15 cellular contexts compared by ENCODE assay signal in genomic region chr20:24782801-24783630, GRCh38.
DNase-seq lines count a peak whose midpoint lies in the region; ATAC-seq and TF ChIP-seq lines count a peak whose summit lies in the region.
"Had no signal": no experiment of that assay in that cellular context is flagged by ENCODE, and none has a peak within 500 bp of the region (broad histone marks: within the 10 kb centered on the region; RNA-seq: fewer than 3 reads in every experiment).

No MANE protein-coding gene starts in this region.

- H3K4me3 Mint-ChIP-seq in CD4-positive, alpha-beta memory T cell, result no peak overlapping the region
- H3K4me3 Mint-ChIP-seq: effector memory CD8-positive, alpha-beta T cell had no signal

- DNase-seq in BJ (ENCODE audit: low read depth) (no peak), DMS79 (lab: John Stamatoyannopoulos, UW) (peak; percentile 86), Panc1 (ENCODE audit: low read depth, low spot score) (no peak), hepatocyte (ENCODE audit: low spot score) (no peak), EL (no peak)
- DNase-seq in CD4-positive, alpha-beta memory T cell, result no peak
- DNase-seq in stimulated activated CD4-positive, alpha-beta T cell treated with anti-CD3 and anti-CD28 coated beads, Interleukin-2, amount 100 ng/mL, for 24 hours, result no peak
- DNase-seq: COR-L47; effector memory CD8-positive, alpha-beta T cell; NCI-H1105 treated with DMSO at 0.1 percent for 48 hours; NCI-H510A treated with DMSO at 0.1 percent for 48 hours; substantia nigra had no signal

- POLR2A ChIA-PET in BJ (lab: Charles Lee) (no interaction called here), Panc1 (lab: Charles Lee) (no interaction called here)
- POLR2A ChIA-PET in CD4-positive, alpha-beta memory T cell (lab: Charles Lee; ENCODE audit: partially characterized antibody), result no interaction called here

- 79% methylated on average over 12 of the region's 12 CpGs for WGBS in hepatocyte (ENCODE audit: low lambda C conversion rate, missing lambda C conversion rate)

- H3K36me3 Mint-ChIP-seq in CD4-positive, alpha-beta memory T cell, result no peaks in the 10 kb centered on the region

- in situ Hi-C loops in Panc1 (cut with HindIII; ENCODE audit: low pct_unique_long_range_greater_than_20kb, low sequenced_read_pairs), result no loop called here

- H3K79me2 ChIP-seq in hepatocyte, result no peaks in the 10 kb centered on the region

- no peaks in the 10 kb centered on the region for H3K9me2 ChIP-seq in hepatocyte (replicated peaks; ENCODE audit: insufficient read depth)

- no peaks in the 10 kb centered on the region for H3K4me1 ChIP-seq in Panc1 (ENCODE audit: control insufficient read depth, insufficient read depth, low read length)
- no peaks in the 10 kb centered on the region for H3K4me1 ChIP-seq in hepatocyte (ENCODE audit: insufficient read depth)
- no peaks in the 10 kb centered on the region for H3K4me1 ChIP-seq in CD4-positive, alpha-beta memory T cell (ENCODE audit: insufficient read depth, low read length)
- H3K4me1 ChIP-seq: right atrium auricular region had no signal

- H3K27me3 Mint-ChIP-seq in CD4-positive, alpha-beta memory T cell, result peaks cover 0 to 10% of the 10 kb centered on the region in 2 donors

- CTCF ChIA-PET in BJ (lab: Yijun Ruan, JAX), result interaction anchor here (0.6 to 0.7 kb wide), 2 partner anchors 28 to 653 kb away, joined by 3 read pairs; no protein-coding TSS in a partner anchor
- CTCF ChIA-PET in Panc1 (lab: Charles Lee), result no interaction called here
- CTCF ChIA-PET in CD4-positive, alpha-beta memory T cell (lab: Charles Lee; ENCODE audit: partially characterized antibody), result no interaction called here

- no TSS peak for BruUV-seq in Panc1 (replicated peaks; lab: Mats Ljungman, UMichigan)

- H3K27ac ChIP-seq in Panc1 (ENCODE audit: low read length) (no peak overlapping the region), hepatocyte (no peak overlapping the region)
- H3K27ac ChIP-seq in CD4-positive, alpha-beta memory T cell (ENCODE audit: low read depth, low read length), result no peak overlapping the region
- H3K27ac ChIP-seq: gastroesophageal sphincter, right atrium auricular region had no signal

- ATAC-seq in Panc1, result no peak; the same call in 1 of the 2 replicates
- ATAC-seq in GM18867 (IDR thresholded peaks at IDR 0.05; ENCODE audit: unreplicated experiment), result no peak
- ATAC-seq: effector memory CD8-positive, alpha-beta T cell; gastroesophageal sphincter had no signal

- no peaks in the 10 kb centered on the region for H3K9me3 Mint-ChIP-seq in CD4-positive, alpha-beta memory T cell
- H3K9me3 Mint-ChIP-seq: effector memory CD8-positive, alpha-beta T cell had no signal

- H2AFZ ChIP-seq in hepatocyte, result no peak overlapping the region

- peak; percentile 6; the same call in 1 of the 2 replicates for TF ChIP-seq CTCF in BJ (IDR thresholded peaks at IDR 0.05; ENCODE audit: insufficient read depth, low read depth, low read length)
- TF ChIP-seq CTCF in Panc1 (IDR thresholded peaks at IDR 0.05), result 0 out of 2 replicates have a peak, but pooled peaks have one; percentile 16
- TF ChIP-seq CTCF in hepatocyte (IDR thresholded peaks at IDR 0.05; ENCODE audit: poor library complexity), result peak; percentile 19

- no peak overlapping the region for H3K27ac Mint-ChIP-seq in CD4-positive, alpha-beta memory T cell
- H3K27ac Mint-ChIP-seq: effector memory CD8-positive, alpha-beta T cell had no signal

- H3K27me3 ChIP-seq in BJ (ENCODE audit: control insufficient read depth, insufficient read depth, low read length) (peaks cover 2% of the 10 kb centered on the region; the same call in 1 of the 2 replicates), Panc1 (ENCODE audit: control insufficient read depth, insufficient read depth, low read length) (no peaks in the 10 kb centered on the region; the same call in 1 of the 2 replicates), hepatocyte (no peaks in the 10 kb centered on the region)
- no peaks in the 10 kb centered on the region for H3K27me3 ChIP-seq in CD4-positive, alpha-beta memory T cell (ENCODE audit: insufficient read depth, low read length)
- H3K27me3 ChIP-seq: gastroesophageal sphincter, right atrium auricular region had no signal

- H3K4me2 ChIP-seq in hepatocyte, result no peak overlapping the region

- no peaks in the 10 kb centered on the region for H3K9me3 ChIP-seq in Panc1 (ENCODE audit: control insufficient read depth, insufficient read depth, low read depth, low read length)
- H3K9me3 ChIP-seq in hepatocyte (ENCODE audit: low read depth), result no peaks in the 10 kb centered on the region
- no peaks in the 10 kb centered on the region for H3K9me3 ChIP-seq in CD4-positive, alpha-beta memory T cell (ENCODE audit: control insufficient read depth in 1 of 2, low read length in 2 of 2)
- H3K9me3 ChIP-seq: gastroesophageal sphincter, right atrium auricular region had no signal

- peaks cover 0 to 3% (median 0%) of the 10 kb centered on the region in 4 donors for H3K4me1 Mint-ChIP-seq in CD4-positive, alpha-beta memory T cell

- H3K36me3 ChIP-seq in BJ (ENCODE audit: control insufficient read depth, insufficient read depth, low read length), result no peaks in the 10 kb centered on the region
- H3K36me3 ChIP-seq in Panc1 (ENCODE audit: control insufficient read depth, insufficient read depth, low read length), result no peaks in the 10 kb centered on the region
- H3K36me3 ChIP-seq in hepatocyte (replicated peaks; ENCODE audit: insufficient read depth, low read depth), result no peaks in the 10 kb centered on the region
- no peaks in the 10 kb centered on the region for H3K36me3 ChIP-seq in CD4-positive, alpha-beta memory T cell (ENCODE audit: insufficient read depth, low read length)
- H3K36me3 ChIP-seq: gastroesophageal sphincter, right atrium auricular region had no signal

- intact Hi-C loops in Panc1 (cut with micrococcal nuclease; ENCODE audit: unreplicated experiment), result loop anchor here (5.0 kb wide), 1 partner anchor 134 kb away; no protein-coding TSS in a partner anchor
- intact Hi-C loops in CD4-positive, alpha-beta memory T cell (cut with micrococcal nuclease), result no loop called here

- H3K4me3 ChIP-seq in BJ (ENCODE audit: low read depth, low read length), result no peak overlapping the region
- H3K4me3 ChIP-seq in Panc1 (ENCODE audit: low read depth in 2 of 2, low read length in 2 of 2), result no peak overlapping the region
- H3K4me3 ChIP-seq in hepatocyte, result no peak overlapping the region
- H3K4me3 ChIP-seq in CD4-positive, alpha-beta memory T cell (ENCODE audit: low read length in 2 of 2), result no peak overlapping the region
- H3K4me3 ChIP-seq: gastroesophageal sphincter, right atrium auricular region had no signal

- no peaks in the 10 kb centered on the region for H4K20me1 ChIP-seq in hepatocyte (ENCODE audit: insufficient read depth, poor library complexity, severe bottlenecking)
